In genomic region chr1:85240174-85240601, GRCh38 we compare ENCODE assay signal across 8 cellular contexts. TPM values are rescaled to one million over a fixed set of nuclear protein-coding genes. Genes with fewer than 3 reads are reported as not detected.
DNase-seq lines count a peak whose midpoint lies in the region; ATAC-seq, FAIRE-seq and TF ChIP-seq lines count a peak whose summit lies in the region.

No MANE protein-coding gene starts in this region.

- H3K36me3 ChIP-seq in heart right ventricle (no peaks in the 10 kb centered on the region), endothelial cell of umbilical vein (ENCODE audit: control insufficient read depth in 2 of 2, extremely low read depth in 1 of 2, insufficient read depth in 2 of 2, low read length in 2 of 2) (no peaks in the 10 kb centered on the region), sigmoid colon (no peaks in the 10 kb centered on the region)

- FAIRE-seq in endothelial cell of umbilical vein (lab: Jason Lieb, UNC): no peak

- H3K9ac ChIP-seq in endothelial cell of umbilical vein (replicated peaks; ENCODE audit: extremely low read depth, insufficient read depth, low read length): no peak overlapping the region

- H3K9me1 ChIP-seq in endothelial cell of umbilical vein (replicated peaks; ENCODE audit: control insufficient read depth, extremely low read depth, insufficient read depth, low read length): no peaks in the 10 kb centered on the region

- DNase-seq in heart right ventricle (peak in 1 of 2 donors; percentile 17), cardiac septum (ENCODE audit: low spot score) (no peak), NCI-H2196 (lab: John Stamatoyannopoulos, UW; ENCODE audit: unreplicated experiment) (peak; percentile 25), endothelial cell of umbilical vein (ENCODE audit: low read depth, low spot score) (no peak), sigmoid colon (no peak), retina (no peak)
- DNase-seq in activated CD8-positive, alpha-beta memory T cell treated with anti-CD3 and anti-CD28 coated beads for 24 hours: no peak
- DNase-seq in stimulated activated CD4-positive, alpha-beta T cell treated with anti-CD3 and anti-CD28 coated beads, Interleukin-2, amount 100 ng/mL, for 24 hours: no peak

- peak in 4 of 8 donors; percentile 42 to 73 (median 50) for ATAC-seq in heart right ventricle

- dilution Hi-C loops in endothelial cell of umbilical vein (cut with MboI; ENCODE audit: extremely low pct_ligation_motif_present, low sequenced_read_pairs): no loop called here

- H4K20me1 ChIP-seq in endothelial cell of umbilical vein (replicated peaks; ENCODE audit: control insufficient read depth, extremely low read depth, insufficient read depth, low read length): no peaks in the 10 kb centered on the region

- H3K4me3 ChIP-seq in heart right ventricle (no peak overlapping the region), endothelial cell of umbilical vein (replicated peaks in 1 of 3; ENCODE audit: insufficient read depth in 1 of 3, low read depth in 1 of 3, low read length in 3 of 3) (no peak overlapping the region), sigmoid colon (no peak overlapping the region)

- TF ChIP-seq CTCF in heart right ventricle (IDR thresholded peaks at IDR 0.05) (peak in 5 of 9 donors; percentile 18 to 45 (median 41)), endothelial cell of umbilical vein (IDR thresholded peaks at IDR 0.05; ENCODE audit: extremely low read depth in 1 of 2, insufficient read depth in 1 of 2, low read depth in 1 of 2, low read length in 2 of 2) (peak in 1 of 2 donors; percentile 5), sigmoid colon (IDR thresholded peaks at IDR 0.05) (peak in 1 of 4 experiments; percentile 10)

- H3K27ac ChIP-seq in heart right ventricle (no peak overlapping the region), endothelial cell of umbilical vein (ENCODE audit: insufficient read depth, low read depth, low read length) (no peak overlapping the region), sigmoid colon (peak overlapping the region; percentile 41 to 72 (median 62))

- TF ChIP-seq POLR2A in endothelial cell of umbilical vein (IDR thresholded peaks at IDR 0.05; ENCODE audit: low read depth, low read length) (no peak), sigmoid colon (IDR thresholded peaks at IDR 0.05) (no peak)

- H3K4me1 ChIP-seq in heart right ventricle (peaks cover 0 to 20% (median 9%) of the 10 kb centered on the region in 9 donors), endothelial cell of umbilical vein (ENCODE audit: control insufficient read depth, extremely low read depth, insufficient read depth, low read length) (peaks cover 11% of the 10 kb centered on the region), sigmoid colon (peaks cover 0 to 43% (median 38%) of the 10 kb centered on the region in 4 donors)

- H3K4me2 ChIP-seq in endothelial cell of umbilical vein (ENCODE audit: insufficient read depth, low read length): no peak overlapping the region

- H3K27me3 ChIP-seq in heart right ventricle (no peaks in the 10 kb centered on the region), endothelial cell of umbilical vein (ENCODE audit: control insufficient read depth in 2 of 2, insufficient read depth in 2 of 2, low read length in 2 of 2) (peaks cover 4 to 7% of the 10 kb centered on the region in 2 experiments), sigmoid colon (no peaks in the 10 kb centered on the region)

- no peak for TF ChIP-seq EP300 in sigmoid colon (IDR thresholded peaks at IDR 0.05)

- CTCF ChIA-PET in endothelial cell of umbilical vein (lab: Charles Lee): interaction anchor here (1.0 to 3.0 kb wide), 9 partner anchors 10 to 297 kb away, joined by 3 to 26 read pairs (median 4); partner anchors contain the start of gene C1orf52

- POLR2A ChIA-PET in endothelial cell of umbilical vein (lab: Charles Lee): no interaction called here

- peak overlapping the region; percentile 25 for H2AFZ ChIP-seq in endothelial cell of umbilical vein (ENCODE audit: low read depth, low read length)

- intact Hi-C loops in heart right ventricle (cut with DNase I) (loop anchor here in 2 of 10 donors (5.0 to 10.0 kb wide), 2 partner anchors 133 to 135 kb away; no protein-coding TSS in a partner anchor), cardiac septum (cut with DNase I) (no loop called here), endothelial cell of umbilical vein (cut with micrococcal nuclease) (loop anchor here (5.0 kb wide), 1 partner anchor 38 kb away; the partner anchor contains the start of gene SYDE2), sigmoid colon (cut with DNase I) (loop anchor here (5.0 kb wide), 2 partner anchors 38 to 178 kb away; partner anchors contain the start of gene SYDE2)

- BruUV-seq in endothelial cell of umbilical vein (replicated peaks; lab: Mats Ljungman, UMichigan): no TSS peak

- no peaks in the 10 kb centered on the region for H3K9me3 ChIP-seq in heart right ventricle
- no peaks in the 10 kb centered on the region for H3K9me3 ChIP-seq in endothelial cell of umbilical vein (replicated peaks; ENCODE audit: control insufficient read depth, insufficient read depth, low read length)
- H3K9me3 ChIP-seq in sigmoid colon: no peaks in the 10 kb centered on the region

- 9 to 18% methylated on average over 1 of the region's 1 CpG for WGBS in heart right ventricle, 2 donors
- WGBS in sigmoid colon, 2 donors: 51 to 59% methylated on average over 1 of the region's 1 CpG

- H3K79me2 ChIP-seq in endothelial cell of umbilical vein (ENCODE audit: control insufficient read depth, insufficient read depth, low read length): no peaks in the 10 kb centered on the region

TF ChIP-seq in endothelial cell of umbilical vein, 7 proteins besides CTCF, POLR2A, EP300 and RAD21:
- TF ChIP-seq POLR2AphosphoS5 (IDR thresholded peaks at IDR 0.05; ENCODE audit: insufficient read depth, low read depth, low read length) (no peak), EZH2 (IDR thresholded peaks at IDR 0.05; ENCODE audit: borderline replicate concordance, low read depth, low read length, severe bottlenecking) (no peak), MAX (IDR thresholded peaks at IDR 0.05; ENCODE audit: insufficient read depth, insufficient read length) (no peak), FOS (IDR thresholded peaks at IDR 0.05; ENCODE audit: borderline replicate concordance, insufficient read depth, low read length) (no peak), JUN (IDR thresholded peaks at IDR 0.05; ENCODE audit: borderline replicate concordance, insufficient read depth, insufficient read length, low read depth) (no peak), GATA2 (IDR thresholded peaks at IDR 0.05; ENCODE audit: insufficient read depth, insufficient read length, low read depth, low read length) (no peak), MYC (IDR thresholded peaks at IDR 0.05; ENCODE audit: low read depth, low read length) (no peak)

RNA-seq across cellular contexts. Expression of gene C1orf52, which starts 19.3 kb away (rescaled TPM):
- total RNA-seq in heart right ventricle (10 to 100 TPM; 12.8 to 21.3 (median 15.0) TPM), cardiac septum (17.4 TPM), endothelial cell of umbilical vein (26.7 and 29.1 TPM in 2 replicates), sigmoid colon (10 to 100 TPM in 3 of 4 donors, 1 to 10 TPM in 1; 8.9 to 31.1 (median 19.4) TPM)
- polyA plus RNA-seq in heart right ventricle (10 to 100 TPM; 18.4 to 34.4 TPM), endothelial cell of umbilical vein (22.7 and 23.1 TPM in 2 replicates), sigmoid colon (10 to 100 TPM; 13.2 to 24.0 (median 13.4) TPM)
- 16.6 and 24.4 TPM in 2 replicates for polyA plus RNA-seq in endothelial cell of umbilical vein (2011; cell fraction: cytosol; rRNA removed)
- polyA plus RNA-seq in endothelial cell of umbilical vein (2011; cell fraction: nucleus; rRNA removed): 36.8 and 37.9 TPM in 2 replicates
- polyA plus RNA-seq in endothelial cell of umbilical vein (2012): 24.0 and 26.5 TPM in 2 replicates
- 14.5 and 16.4 TPM in 2 replicates for polyA minus RNA-seq in endothelial cell of umbilical vein
- 9.8 TPM for polyA minus RNA-seq in endothelial cell of umbilical vein (2011; cell fraction: cytosol; rRNA and poly(A)+ RNA removed)
- polyA minus RNA-seq in endothelial cell of umbilical vein (2011; cell fraction: nucleus; rRNA and poly(A)+ RNA removed): 25.7 and 39.7 TPM in 2 replicates

RNA-seq across cellular contexts. Expression of gene BCL10, which starts 36.2 kb away (rescaled TPM):
- total RNA-seq in heart right ventricle: 10 to 100 TPM in 3 of 10 donors, 1 to 10 TPM in 7; 6.2 to 15.3 (median 9.4) TPM
- polyA plus RNA-seq in heart right ventricle: 1 to 10 TPM; 4.1 to 4.3 TPM
- 8.7 TPM for total RNA-seq in cardiac septum
- total RNA-seq in endothelial cell of umbilical vein: 74.5 and 78.6 TPM in 2 replicates
- polyA plus RNA-seq in endothelial cell of umbilical vein: 16.1 and 21.5 TPM in 2 replicates
- polyA plus RNA-seq in endothelial cell of umbilical vein (2011; cell fraction: cytosol; rRNA removed): 19.8 and 20.6 TPM in 2 replicates
- 20.5 and 20.7 TPM in 2 replicates for polyA plus RNA-seq in endothelial cell of umbilical vein (2011; cell fraction: nucleus; rRNA removed)
- polyA plus RNA-seq in endothelial cell of umbilical vein (2012): 34.1 and 55.5 TPM in 2 replicates
- 34.3 and 40.4 TPM in 2 replicates for polyA minus RNA-seq in endothelial cell of umbilical vein
- polyA minus RNA-seq in endothelial cell of umbilical vein (2011; cell fraction: cytosol; rRNA and poly(A)+ RNA removed): 9.3 TPM
- polyA minus RNA-seq in endothelial cell of umbilical vein (2011; cell fraction: nucleus; rRNA and poly(A)+ RNA removed): 62.3 and 75.3 TPM in 2 replicates
- total RNA-seq in sigmoid colon: 10 to 100 TPM in 2 of 4 donors, 1 to 10 TPM in 2; 6.7 to 14.2 (median 9.7) TPM
- 10 to 100 TPM; 33.6 to 49.7 (median 40.8) TPM for polyA plus RNA-seq in sigmoid colon

RNA-seq across cellular contexts. Expression of gene SYDE2, which starts 39.4 kb away (rescaled TPM):
- total RNA-seq in heart right ventricle: 10 to 100 TPM; 16.1 to 24.7 (median 21.4) TPM
- 1 to 10 TPM; 1.1 to 3.0 TPM for polyA plus RNA-seq in heart right ventricle
- total RNA-seq in cardiac septum: 20.2 TPM
- total RNA-seq in endothelial cell of umbilical vein: 2.9 and 3.1 TPM in 2 replicates
- 0.41 and 0.52 TPM in 2 replicates for polyA plus RNA-seq in endothelial cell of umbilical vein
- 0.59 and 0.69 TPM in 2 replicates for polyA plus RNA-seq in endothelial cell of umbilical vein (2011; cell fraction: cytosol; rRNA removed)
- 0.97 and 1.2 TPM in 2 replicates for polyA plus RNA-seq in endothelial cell of umbilical vein (2011; cell fraction: nucleus; rRNA removed)
- polyA plus RNA-seq in endothelial cell of umbilical vein (2012): 0.72 and 0.82 TPM in 2 replicates
- 2.9 and 3.5 TPM in 2 replicates for polyA minus RNA-seq in endothelial cell of umbilical vein
- polyA minus RNA-seq in endothelial cell of umbilical vein (2011; cell fraction: cytosol; rRNA and poly(A)+ RNA removed): 2.7 TPM
- polyA minus RNA-seq in endothelial cell of umbilical vein (2011; cell fraction: nucleus; rRNA and poly(A)+ RNA removed): 3.0 and 4.4 TPM in 2 replicates
- 10 to 100 TPM; 39.3 to 87.3 (median 54.6) TPM for total RNA-seq in sigmoid colon
- polyA plus RNA-seq in sigmoid colon: 1 to 10 TPM in 2 of 3 donors, under 1 TPM in 1; 0.46 to 2.4 (median 1.2) TPM

Comparison
In these comparisons a context has a peak if more than half of its experiments do, and no peak if none do; other contexts are left out.
1. H3K27ac ChIP-seq: peak in sigmoid colon (4 of 4); none in heart right ventricle (0 of 10) and endothelial cell of umbilical vein (single experiment).